In genomic region chr1:170596701-170597100, GRCh38 we compare ENCODE assay signal across 30 cellular contexts.
"Had no signal": no experiment of that assay in that cellular context is flagged by ENCODE, and none has a peak within 500 bp of the region (broad histone marks: within the 10 kb centered on the region; RNA-seq: fewer than 3 reads in every experiment).

No MANE protein-coding gene starts in this region.

- H3K4me3 ChIP-seq: dorsolateral prefrontal cortex, lung, mucosa of descending colon, right lobe of liver, suprapubic skin, transverse colon, upper lobe of right lung, vagina had no signal

- H3K4me1 ChIP-seq: parathyroid adenoma, right lobe of liver, transverse colon, upper lobe of right lung had no signal

- H3K9me3 ChIP-seq: right lobe of liver, suprapubic skin, upper lobe of right lung had no signal

- H3K27ac Mint-ChIP-seq: immature natural killer cell; mesothelial cell of epicardium; naive B cell; natural killer cell treated with Interleukin-12 subunit alpha and Interleukin-12 subunit beta and Interleukin-15 and Interleukin-18, amount 100 ng/mL, for 72 hours; progenitor cell of endocrine pancreas; stimulated activated naive B cell treated with anti-CD40 and anti-IgM and Interleukin-4, amounts not matched to agents 10 μg/mL and 1 μg/mL and 100 μg/mL, for 72 hours; stimulated activated naive CD8-positive, alpha-beta T cell treated with anti-CD3 and anti-CD28 coated beads, Interleukin-15, Interleukin-2, amounts not matched to agents 100 ng/mL and 50 ng/mL, for 24 hours had no signal

- H3K79me2 ChIP-seq: parathyroid adenoma had no signal

- H3K4me3 Mint-ChIP-seq: immature natural killer cell; mesothelial cell of epicardium; naive B cell; natural killer cell treated with Interleukin-12 subunit alpha and Interleukin-12 subunit beta and Interleukin-15 and Interleukin-18, amount 100 ng/mL, for 72 hours; neural crest cell; stimulated activated naive B cell treated with anti-CD40 and anti-IgM and Interleukin-4, amounts not matched to agents 10 μg/mL and 1 μg/mL and 100 μg/mL, for 72 hours; stimulated activated naive CD8-positive, alpha-beta T cell treated with anti-CD3 and anti-CD28 coated beads, Interleukin-15, Interleukin-2, amounts not matched to agents 100 ng/mL and 50 ng/mL, for 24 hours had no signal

- H3K27me3 ChIP-seq: dorsolateral prefrontal cortex, right lobe of liver, suprapubic skin, upper lobe of right lung, vagina had no signal

- H3K36me3 Mint-ChIP-seq: immature natural killer cell; stimulated activated naive B cell treated with anti-CD40 and anti-IgM and Interleukin-4, amounts not matched to agents 10 μg/mL and 1 μg/mL and 100 μg/mL, for 72 hours had no signal

- H3K4me1 Mint-ChIP-seq: immature natural killer cell; stimulated activated naive B cell treated with anti-CD40 and anti-IgM and Interleukin-4, amounts not matched to agents 10 μg/mL and 1 μg/mL and 100 μg/mL, for 72 hours had no signal

- H2AFZ ChIP-seq: parathyroid adenoma had no signal

- H3K9ac ChIP-seq: parathyroid adenoma had no signal

- DNase-seq: dorsolateral prefrontal cortex; effector CD4-positive, alpha-beta T cell; foreskin melanocyte; hypothalamus; immature natural killer cell; islet precursor cell; kidney glomerular epithelial cell; left colon; left ventricle myocardium superior; mesenchymal stem cell; mucosa of descending colon; naive B cell; right lobe of liver; small intestine; stimulated activated CD4-positive, alpha-beta T cell treated with anti-CD3 and anti-CD28 coated beads, Interleukin-15, amount 100 ng/mL, for 24 hours; stimulated activated CD4-positive, alpha-beta T cell treated with anti-CD3 and anti-CD28 coated beads, Interleukin-2, amount 100 ng/mL, for 48 hours; stimulated activated naive B cell treated with anti-CD40 and anti-IgM and Interleukin-4, amounts not matched to agents 10 μg/mL and 1 μg/mL and 100 μg/mL, for 72 hours; transverse colon; upper lobe of right lung had no signal

- H3K36me3 ChIP-seq: neutrophil, right lobe of liver, suprapubic skin, transverse colon, upper lobe of right lung, vagina had no signal

- H3K27ac ChIP-seq: dorsolateral prefrontal cortex, epithelial cell of prostate, neutrophil, parathyroid adenoma, right lobe of liver, suprapubic skin, transverse colon, upper lobe of right lung, vagina had no signal
